ENCODE assay signal across 8 cellular contexts in genomic region chr1:27915082-27915575, GRCh38. TPM values are rescaled to one million over a fixed set of nuclear protein-coding genes. Genes with fewer than 3 reads are reported as not detected.
A peak's percentile ranks its signal among the peaks of the same experiment; 100 is the strongest.
DNase-seq lines count a peak whose midpoint lies in the region; ATAC-seq and TF ChIP-seq lines count a peak whose summit lies in the region.
"Had no signal": no experiment of that assay in that cellular context is flagged by ENCODE, and none has a peak within 500 bp of the region (broad histone marks: within the 10 kb centered on the region; RNA-seq: fewer than 3 reads in every experiment).

No MANE protein-coding gene starts in this region.

- H3K27ac ChIP-seq in stomach smooth muscle (ENCODE audit: low read length): peak overlapping the region; percentile 71

- ATAC-seq in WTC11 (no peak), HG02763 (IDR thresholded peaks at IDR 0.05; ENCODE audit: unreplicated experiment) (no peak)

- no peak overlapping the region for H3K27ac Mint-ChIP-seq in WTC11

- CTCF ChIA-PET in WTC11 (lab: Charles Lee): no interaction called here

- POLR2A ChIA-PET in WTC11 (lab: Charles Lee): no interaction called here

- H3K4me3 ChIP-seq in HAP-1 (peak overlapping the region; percentile 92; the same call in 1 of the 2 replicates), iPS-15b (ENCODE audit: low read depth, low read length) (peak overlapping the region; percentile 23), stomach smooth muscle (ENCODE audit: low read length in 2 of 2) (peak overlapping the region; percentile 91 to 97)

- H3K4me1 ChIP-seq in HAP-1 (no peaks in the 10 kb centered on the region), iPS-15b (ENCODE audit: control insufficient read depth, insufficient read depth, low read length) (no peaks in the 10 kb centered on the region), stomach smooth muscle (ENCODE audit: control insufficient read depth, insufficient read depth, low read length) (peaks cover 11% of the 10 kb centered on the region)

- peaks cover 46% of the 10 kb centered on the region for H3K27me3 Mint-ChIP-seq in WTC11 (ENCODE audit: low read depth)

- peaks cover 22% of the 10 kb centered on the region for H3K36me3 Mint-ChIP-seq in WTC11

- in situ Hi-C loops in HAP-1 (cut with MboI; ENCODE audit: low sequenced_read_pairs): no loop called here

- H3K27me3 ChIP-seq in HAP-1 (ENCODE audit: low read depth): peaks cover 8% of the 10 kb centered on the region; the same call in 1 of the 2 replicates
- H3K27me3 ChIP-seq in iPS-15b (ENCODE audit: control insufficient read depth, insufficient read depth, low read length): peaks cover 6% of the 10 kb centered on the region
- no peaks in the 10 kb centered on the region for H3K27me3 ChIP-seq in stomach smooth muscle (ENCODE audit: control insufficient read depth in 1 of 2, insufficient read depth in 2 of 2, low read length in 2 of 2)

- H3K36me3 ChIP-seq in HAP-1 (replicated peaks) (peaks cover 33% of the 10 kb centered on the region), iPS-15b (ENCODE audit: control insufficient read depth, insufficient read depth, low read length) (peaks cover 4% of the 10 kb centered on the region), stomach smooth muscle (ENCODE audit: control insufficient read depth in 2 of 2, insufficient read depth in 2 of 2, low read length in 2 of 2) (peaks cover 0 to 2% of the 10 kb centered on the region in 2 donors)

- peak overlapping the region; percentile 99 for H3K4me3 Mint-ChIP-seq in WTC11

- no peak for TF ChIP-seq CTCF in WTC11 (IDR thresholded peaks at IDR 0.05)

- H3K9ac ChIP-seq in iPS-15b (ENCODE audit: low read depth, low read length): no peak overlapping the region
- H3K9ac ChIP-seq in stomach smooth muscle (ENCODE audit: low read length in 2 of 2): peak overlapping the region in 1 of 2 donors; percentile 51

- DNase-seq in HAP-1 (ENCODE audit: low spot score in 2 of 2) (no peak), WTC11 (ENCODE audit: low spot score) (no peak), glomerular visceral epithelial cell (ENCODE audit: extremely low spot score) (no peak), inferior parietal cortex (ENCODE audit: extremely low spot score) (no peak)

- peaks cover 6% of the 10 kb centered on the region for H3K9me3 Mint-ChIP-seq in WTC11

- peaks cover 5% of the 10 kb centered on the region for H3K9me3 ChIP-seq in HAP-1
- peaks cover 3% of the 10 kb centered on the region for H3K9me3 ChIP-seq in iPS-15b (ENCODE audit: control insufficient read depth, insufficient read depth, low read length)
- H3K9me3 ChIP-seq in stomach smooth muscle (ENCODE audit: control insufficient read depth in 2 of 2, low read length in 2 of 2): peaks cover 0 to 4% of the 10 kb centered on the region in 2 donors

- 0 out of 2 replicates have a peak, but pooled peaks cover 3% of the 10 kb centered on the region for H3K4me1 Mint-ChIP-seq in WTC11

TF ChIP-seq in WTC11, 78 proteins besides CTCF, POLR2A, EP300 and RAD21:
- TF ChIP-seq GTF2I (CRISPR knock-in tag; conservative IDR thresholded peaks at IDR 0.05) (peak; percentile 60; the same call in 1 of the 2 replicates), ZNF281 (CRISPR knock-in tag; IDR thresholded peaks at IDR 0.05) (0 out of 2 replicates have a peak, but pooled peaks have one; percentile 1), ZNF121 (CRISPR knock-in tag; IDR thresholded peaks at IDR 0.05) (peak; percentile 49; the same call in 1 of the 2 replicates)
- TF ChIP-seq, protein P1, sequence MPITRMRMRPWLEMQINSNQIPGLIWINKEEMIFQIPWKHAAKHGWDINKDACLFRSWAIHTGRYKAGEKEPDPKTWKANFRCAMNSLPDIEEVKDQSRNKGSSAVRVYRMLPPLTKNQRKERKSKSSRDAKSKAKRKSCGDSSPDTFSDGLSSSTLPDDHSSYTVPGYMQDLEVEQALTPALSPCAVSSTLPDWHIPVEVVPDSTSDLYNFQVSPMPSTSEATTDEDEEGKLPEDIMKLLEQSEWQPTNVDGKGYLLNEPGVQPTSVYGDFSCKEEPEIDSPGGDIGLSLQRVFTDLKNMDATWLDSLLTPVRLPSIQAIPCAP (CRISPR knock-in tag; IDR thresholded peaks at IDR 0.05): no peak

RNA-seq across cellular contexts. Expression of gene RPA2, which starts 0.8 kb away (rescaled TPM):
- total RNA-seq in WTC11 (2021): 40.9 to 53.4 TPM (median 48.8 TPM) in 3 replicates

RNA-seq across cellular contexts. Expression of gene SMPDL3B, which starts 19.7 kb away (rescaled TPM):
- 25.9 to 31.6 TPM (median 26.5 TPM) in 3 replicates for total RNA-seq in WTC11 (2021)
- total RNA-seq: RPMI7951 had no signal

RNA-seq across cellular contexts. Expression of gene THEMIS2, which starts 42.8 kb away (rescaled TPM):
- 12.7 to 13.0 TPM (median 12.9 TPM) in 3 replicates for total RNA-seq in WTC11 (2021)

RNA-seq across cellular contexts. Expression of gene XKR8, which starts 44.6 kb away (rescaled TPM):
- 15.0 to 16.4 TPM (median 15.5 TPM) in 3 replicates for total RNA-seq in WTC11 (2021)

Comparison
In these comparisons a context has a peak if more than half of its experiments do, and no peak if none do; other contexts are left out.
1. H3K4me3 ChIP-seq: peak in every context shown above with its lines; median percentile 94 in stomach smooth muscle; 92 in HAP-1; 23 in iPS-15b.